In the genomic region with DNA sequence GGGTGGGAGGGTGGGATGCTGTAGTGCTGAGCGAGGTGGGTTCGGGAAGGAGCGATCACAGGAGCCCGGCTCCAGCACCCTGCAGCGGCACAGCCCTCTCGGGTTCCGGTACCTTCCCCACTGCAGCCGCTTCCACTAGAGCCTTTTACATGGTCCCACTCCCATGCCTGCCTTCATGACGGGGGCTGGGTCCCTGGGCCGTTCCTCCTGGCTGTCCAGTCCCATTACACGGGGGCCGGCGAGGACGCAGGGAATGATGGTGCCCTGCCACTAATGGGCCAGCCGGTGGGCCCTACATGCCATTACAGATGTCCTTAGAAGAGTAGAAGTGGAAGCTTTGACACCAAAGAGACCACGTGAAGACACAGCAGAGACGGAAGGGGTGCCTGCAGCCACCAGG, we compare ENCODE assay signal across 32 cellular contexts.
DNase-seq lines count a peak whose midpoint lies in the region; ATAC-seq and TF ChIP-seq lines count a peak whose summit lies in the region.
"Had no signal": no experiment of that assay in that cellular context is flagged by ENCODE, and none has a peak within 500 bp of the region (broad histone marks: within the 10 kb centered on the region; RNA-seq: fewer than 3 reads in every experiment).

No MANE protein-coding gene starts in this region.

- peaks cover 0 to 4% (median 3%) of the 10 kb centered on the region in 5 experiments for H3K9me3 Mint-ChIP-seq in brain
- H3K9me3 Mint-ChIP-seq: CD4-positive, alpha-beta memory T cell; CD4-positive, alpha-beta T cell; CD8-positive, alpha-beta memory T cell; CD8-positive, alpha-beta T cell had no signal

- no CpG with 5 or more reads among the region's 17 CpGs for WGBS in neuronal stem cell (ENCODE audit: extremely low coverage in 2 of 2, insufficient read length in 2 of 2, insufficient replicate concordance in 1 of 2), 2 donors
- WGBS in smooth muscle cell (ENCODE audit: low lambda C conversion rate), result 91% methylated on average over 16 of the region's 17 CpGs

- no peak overlapping the region for H2AK5ac ChIP-seq in neuronal stem cell (ENCODE audit: low read depth, low read length)

- no peak overlapping the region for H2AFZ ChIP-seq in neuronal stem cell (ENCODE audit: low read length)
- no peak overlapping the region for H2AFZ ChIP-seq in smooth muscle cell (ENCODE audit: low read depth)

- peak overlapping the region; percentile 15 to 80 (median 39) for H3K27ac Mint-ChIP-seq in brain
- H3K27ac Mint-ChIP-seq: B cell; CD14-positive monocyte; CD4-positive, alpha-beta memory T cell; CD4-positive, alpha-beta T cell; CD4-positive, CD25-positive, alpha-beta regulatory T cell; CD8-positive, alpha-beta memory T cell; CD8-positive, alpha-beta T cell had no signal

- no peak overlapping the region for H3K4ac ChIP-seq in neuronal stem cell (ENCODE audit: low read length)

- no peak overlapping the region for H3K4me2 ChIP-seq in neuronal stem cell (ENCODE audit: insufficient read depth, low read length, poor library complexity, severe bottlenecking)
- H3K4me2 ChIP-seq in smooth muscle cell, result no peak overlapping the region
- H3K4me2 ChIP-seq: A549; BLaER1; BLaER1 treated with 17β-estradiol and CSF1 and Interleukin-3, amounts not matched to agents 10 nM and 100 nM had no signal

- H3K27me3 Mint-ChIP-seq in brain, result no peaks in the 10 kb centered on the region
- H3K27me3 Mint-ChIP-seq: CD4-positive, alpha-beta T cell had no signal

- H4K91ac ChIP-seq in neuronal stem cell (ENCODE audit: low read depth, low read length, poor library complexity), result no peak overlapping the region

- H3K36me3 ChIP-seq in neuronal stem cell (replicated peaks in 1 of 2; ENCODE audit: control insufficient read depth in 2 of 2, insufficient read depth in 2 of 2, low read length in 2 of 2), result no peaks in the 10 kb centered on the region
- H3K36me3 ChIP-seq in smooth muscle cell (ENCODE audit: low read depth), result no peaks in the 10 kb centered on the region
- H3K36me3 ChIP-seq: BE2C; BLaER1; BLaER1 treated with 17β-estradiol and CSF1 and Interleukin-3, amounts not matched to agents 10 nM and 100 nM had no signal

- H3K4me3 ChIP-seq in neuronal stem cell (ENCODE audit: low read length in 2 of 2), result no peak overlapping the region
- H3K4me3 ChIP-seq in smooth muscle cell, result no peak overlapping the region
- H3K4me3 ChIP-seq: A549; BLaER1; BLaER1 treated with 17β-estradiol and CSF1 and Interleukin-3, amounts not matched to agents 10 nM and 100 nM had no signal

- TF ChIP-seq CTCF in brain (conservative IDR thresholded peaks at IDR 0.05), result no peak
- no peak for TF ChIP-seq CTCF in smooth muscle cell (IDR thresholded peaks at IDR 0.05; ENCODE audit: borderline replicate concordance, insufficient read depth, poor library complexity, severe bottlenecking)

- no peak overlapping the region for H2BK12ac ChIP-seq in neuronal stem cell (ENCODE audit: low read length)

- H3K79me2 ChIP-seq in smooth muscle cell (ENCODE audit: low read depth), result no peaks in the 10 kb centered on the region

- H3K27me3 ChIP-seq in neuronal stem cell (ENCODE audit: control insufficient read depth in 3 of 3, insufficient read depth in 3 of 3, low read depth in 1 of 3, low read length in 3 of 3) (peaks cover 0 to 20% (median 0%) of the 10 kb centered on the region in 3 experiments), smooth muscle cell (ENCODE audit: low read depth) (peaks cover 5% of the 10 kb centered on the region)
- H3K27me3 ChIP-seq: BE2C; BLaER1; BLaER1 treated with 17β-estradiol and CSF1 and Interleukin-3, amounts not matched to agents 10 nM and 100 nM had no signal

- H3K36me3 Mint-ChIP-seq in brain, result no peaks in the 10 kb centered on the region
- H3K36me3 Mint-ChIP-seq: CD14-positive monocyte; CD4-positive, alpha-beta memory T cell; CD4-positive, CD25-positive, alpha-beta regulatory T cell; CD8-positive, alpha-beta memory T cell; CD8-positive, alpha-beta T cell had no signal

- intact Hi-C loops in Right ventricle myocardium inferior (cut with DNase I) (no loop called here), left cardiac atrium (cut with DNase I) (no loop called here)

- peaks cover 58% of the 10 kb centered on the region for H3K4me1 Mint-ChIP-seq in brain
- H3K4me1 Mint-ChIP-seq: B cell; CD14-positive monocyte; CD4-positive, alpha-beta memory T cell; CD4-positive, CD25-positive, alpha-beta regulatory T cell; CD8-positive, alpha-beta memory T cell had no signal

- H3K9ac ChIP-seq in neuronal stem cell (ENCODE audit: low read depth, low read length, poor library complexity) (no peak overlapping the region), smooth muscle cell (ENCODE audit: low read depth) (no peak overlapping the region)
- H3K9ac ChIP-seq: BLaER1; BLaER1 treated with 17β-estradiol and CSF1 and Interleukin-3, amounts not matched to agents 10 nM and 100 nM had no signal

- H4K8ac ChIP-seq in neuronal stem cell (ENCODE audit: low read depth, low read length), result no peak overlapping the region

- no peak for ATAC-seq in Right ventricle myocardium inferior
- no peak for ATAC-seq in left cardiac atrium
- ATAC-seq: A549; CD8-positive, alpha-beta T cell had no signal

- H3K9me3 ChIP-seq in neuronal stem cell (replicated peaks in 1 of 2; ENCODE audit: control insufficient read depth in 2 of 2, insufficient read depth in 1 of 2, low read depth in 1 of 2, low read length in 2 of 2) (peaks cover 0 to 2% of the 10 kb centered on the region in 2 donors), smooth muscle cell (replicated peaks; ENCODE audit: low read depth) (no peaks in the 10 kb centered on the region)
- H3K9me3 ChIP-seq: A549; BE2C; BLaER1; BLaER1 treated with 17β-estradiol and CSF1 and Interleukin-3, amounts not matched to agents 10 nM and 100 nM; Caco-2 had no signal

- H3K79me1 ChIP-seq in neuronal stem cell (ENCODE audit: low read depth, low read length), result no peaks in the 10 kb centered on the region

- H2BK120ac ChIP-seq in neuronal stem cell (ENCODE audit: low read depth, low read length), result no peak overlapping the region

- no peaks in the 10 kb centered on the region for H3F3A ChIP-seq in smooth muscle cell (ENCODE audit: low read depth)

- no peak overlapping the region for H2BK15ac ChIP-seq in neuronal stem cell (ENCODE audit: low read length)

- H3K4me1 ChIP-seq in neuronal stem cell (ENCODE audit: control insufficient read depth in 2 of 2, insufficient read depth in 1 of 2, low read depth in 1 of 2, low read length in 2 of 2) (peaks cover 0 to 6% of the 10 kb centered on the region in 2 donors), smooth muscle cell (ENCODE audit: low read depth) (no peaks in the 10 kb centered on the region)
- H3K4me1 ChIP-seq: A549, Caco-2 had no signal

- no peaks in the 10 kb centered on the region for H4K20me1 ChIP-seq in smooth muscle cell (ENCODE audit: low read depth)
- H4K20me1 ChIP-seq: BLaER1 had no signal

- H3K23ac ChIP-seq in neuronal stem cell (ENCODE audit: low read depth, low read length, poor library complexity), result no peak overlapping the region

- H3K14ac ChIP-seq in neuronal stem cell (ENCODE audit: low read length), result no peak overlapping the region

- H2BK5ac ChIP-seq in neuronal stem cell (ENCODE audit: low read length), result no peak overlapping the region

- peak; percentile 55 for DNase-seq in Right ventricle myocardium inferior (ENCODE audit: missing footprints)
- no peak for DNase-seq in left cardiac atrium
- DNase-seq in neuronal stem cell (ENCODE audit: low spot score), result no peak
- DNase-seq in smooth muscle cell (lab: John Stamatoyannopoulos, UW; ENCODE audit: unreplicated experiment), result no peak
- no peak for DNase-seq in AML-193 (lab: John Stamatoyannopoulos, UW)
- DNase-seq: 8988T; ACHN; BE2C; C1 segment of cervical spinal cord; Caco-2; Calu3; CD4-positive, alpha-beta memory T cell; CD4-positive, alpha-beta T cell; CD4-positive, CD25-positive, alpha-beta regulatory T cell; CD8-positive, alpha-beta memory T cell; CD8-positive, alpha-beta T cell; COR-L47; DMS 273 treated with DMSO at 0.1 percent for 48 hours; DMS153; DMS53; DMS79; DMS79 treated with DMSO at 0.1 percent for 48 hours; DND-41; EL had no signal

- peak overlapping the region; percentile 12 for H3K18ac ChIP-seq in neuronal stem cell (ENCODE audit: low read length)

- H3K4me3 Mint-ChIP-seq in brain, result no peak overlapping the region
- H3K4me3 Mint-ChIP-seq: B cell; CD4-positive, alpha-beta memory T cell; CD4-positive, alpha-beta T cell; CD4-positive, CD25-positive, alpha-beta regulatory T cell; CD8-positive, alpha-beta memory T cell; CD8-positive, alpha-beta T cell had no signal

- H3K27ac ChIP-seq in neuronal stem cell (replicated peaks; ENCODE audit: low read length) (no peak overlapping the region), smooth muscle cell (ENCODE audit: low read depth) (no peak overlapping the region)
- H3K27ac ChIP-seq: 22Rv1; A549; BLaER1; BLaER1 treated with 17β-estradiol and CSF1 and Interleukin-3, amounts not matched to agents 10 nM and 100 nM; C4-2B had no signal
